33 cellular contexts compared by ENCODE assay signal in genomic region chr6:25852756-25853155, GRCh38. TPM values are rescaled to one million over a fixed set of nuclear protein-coding genes. Genes with fewer than 3 reads are reported as not detected.
"Had no signal": no experiment of that assay in that cellular context is flagged by ENCODE, and none has a peak within 500 bp of the region (broad histone marks: within the 10 kb centered on the region; RNA-seq: fewer than 3 reads in every experiment).

No MANE protein-coding gene starts in this region.

- H3K9me3 ChIP-seq: esophagus squamous epithelium, gastrocnemius medialis, heart right ventricle, left lung, lower lobe of right lung, mucosa of descending colon had no signal

- H3K9me3 Mint-ChIP-seq: dendritic cell treated with granulocyte-macrophage colony-stimulating factor and Interleukin-4, amounts not matched to agents 40 ng/mL and 50 ng/mL, for 4 days; effector memory CD8-positive, alpha-beta T cell; endodermal cell; mesothelial cell of epicardium; natural killer cell had no signal

- DNase-seq: cortex of kidney; effector CD8-positive, alpha-beta T cell; effector memory CD8-positive, alpha-beta T cell; endodermal cell; erythroblast; esophagus squamous epithelium; foreskin fibroblast; foreskin melanocyte; gastrocnemius medialis; glutamatergic neuron; head of caudate nucleus; heart right ventricle; hippocampal formation; left cardiac atrium; left ventricle myocardium superior; lower lobe of right lung; mesenchymal stem cell; naive B cell; natural killer cell had no signal

- H3K27me3 ChIP-seq: esophagus squamous epithelium, gastrocnemius medialis, left lung had no signal

- H3K4me1 ChIP-seq: esophagus squamous epithelium, gastrocnemius medialis, heart right ventricle, left lung, lower lobe of right lung had no signal

- H3K27ac Mint-ChIP-seq: dendritic cell treated with granulocyte-macrophage colony-stimulating factor and Interleukin-4, amounts not matched to agents 40 ng/mL and 50 ng/mL, for 4 days; effector memory CD8-positive, alpha-beta T cell; endodermal cell; mesothelial cell of epicardium; natural killer cell had no signal

- H3K27ac ChIP-seq: epithelial cell of prostate, esophagus squamous epithelium, gastrocnemius medialis, heart right ventricle, left lung, lower lobe of right lung had no signal

- H3K36me3 Mint-ChIP-seq: mesothelial cell of epicardium, naive B cell, natural killer cell had no signal

- H3K36me3 ChIP-seq: esophagus squamous epithelium, gastrocnemius medialis, heart right ventricle, left lung, lower lobe of right lung had no signal

- H3K4me3 ChIP-seq: esophagus squamous epithelium, gastrocnemius medialis, heart right ventricle, left lung, lower lobe of right lung, mucosa of descending colon had no signal

- ATAC-seq: effector memory CD8-positive, alpha-beta T cell; esophagus mucosa; gastrocnemius medialis; heart right ventricle; left cardiac atrium; left lung; left ventricle myocardium superior; lower lobe of right lung; mucosa of descending colon; natural killer cell had no signal

RNA-seq across cellular contexts. Expression of gene SLC17A1, which starts 20.9 kb away (rescaled TPM):
- total RNA-seq: dermis microvascular lymphatic vessel endothelial cell, endodermal cell, esophagus mucosa, esophagus squamous epithelium, gastrocnemius medialis, glomerular endothelial cell, heart right ventricle, kidney epithelial cell, left cardiac atrium, left lung, left ventricle myocardium superior, lower leg skin, lower lobe of right lung, lung microvascular endothelial cell, mesenteric fat pad, mesothelial cell of epicardium, mucosa of descending colon, myocyte had no signal
- polyA plus RNA-seq: heart right ventricle, keratinocyte had no signal

RNA-seq across cellular contexts. Expression of gene SLC17A3, which starts 21.3 kb away (rescaled TPM):
- total RNA-seq: dermis microvascular lymphatic vessel endothelial cell, endodermal cell, esophagus mucosa, esophagus squamous epithelium, glomerular endothelial cell, heart right ventricle, kidney epithelial cell, left cardiac atrium, left ventricle myocardium superior, lower leg skin, lower lobe of right lung, lung microvascular endothelial cell, mesenteric fat pad, mesothelial cell of epicardium, mucosa of descending colon, myocyte had no signal
- polyA plus RNA-seq: heart right ventricle, keratinocyte had no signal
